In the genomic region with DNA sequence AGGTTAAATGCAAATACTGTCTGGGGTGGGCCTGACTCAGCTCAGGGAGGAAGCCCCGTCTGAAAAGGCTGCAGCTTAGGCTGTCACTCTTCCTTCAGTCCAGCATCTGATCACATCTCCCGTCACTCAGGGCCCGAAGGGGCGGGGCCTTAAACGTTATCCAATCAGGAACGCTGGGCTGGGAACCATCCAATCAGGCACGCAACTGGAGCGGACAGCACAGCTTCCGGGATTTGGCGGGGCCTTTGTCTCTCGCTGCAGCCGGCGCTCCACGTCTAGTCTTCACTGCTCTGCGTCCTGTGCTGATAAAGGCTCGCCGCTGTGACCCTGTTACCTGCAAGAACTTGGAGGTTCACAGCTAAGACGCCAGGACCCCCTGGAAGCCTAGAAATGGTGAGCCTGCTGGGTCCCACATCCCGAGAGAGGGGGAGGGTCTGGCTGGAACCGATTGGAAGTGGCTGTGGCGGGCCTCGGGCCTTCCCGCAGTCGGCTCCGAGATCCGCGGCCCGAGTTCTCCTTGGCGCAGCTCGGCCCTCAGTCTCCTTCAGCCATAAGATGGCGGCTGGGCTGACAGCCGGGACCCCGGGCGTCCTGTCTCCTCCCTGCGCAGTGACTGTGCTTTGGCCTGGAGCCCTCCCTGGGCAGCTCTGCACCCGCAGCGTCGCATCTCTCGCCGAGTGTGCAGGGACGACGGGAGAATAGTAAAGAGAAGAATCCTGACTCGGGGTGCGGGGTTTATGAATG, we compare ENCODE assay signal across 1 cellular context.
TF ChIP-seq lines count a peak whose summit lies in the region.

Gene ZNF92 (plus strand): TSS at position 248 of the 744 bp plus-strand sequence. CDS start 143 bp downstream, at position 391.

TF ChIP-seq in K562, 482 proteins besides CTCF, POLR2A, EP300 and RAD21 (continued from another document):
- TF ChIP-seq, protein P1, sequence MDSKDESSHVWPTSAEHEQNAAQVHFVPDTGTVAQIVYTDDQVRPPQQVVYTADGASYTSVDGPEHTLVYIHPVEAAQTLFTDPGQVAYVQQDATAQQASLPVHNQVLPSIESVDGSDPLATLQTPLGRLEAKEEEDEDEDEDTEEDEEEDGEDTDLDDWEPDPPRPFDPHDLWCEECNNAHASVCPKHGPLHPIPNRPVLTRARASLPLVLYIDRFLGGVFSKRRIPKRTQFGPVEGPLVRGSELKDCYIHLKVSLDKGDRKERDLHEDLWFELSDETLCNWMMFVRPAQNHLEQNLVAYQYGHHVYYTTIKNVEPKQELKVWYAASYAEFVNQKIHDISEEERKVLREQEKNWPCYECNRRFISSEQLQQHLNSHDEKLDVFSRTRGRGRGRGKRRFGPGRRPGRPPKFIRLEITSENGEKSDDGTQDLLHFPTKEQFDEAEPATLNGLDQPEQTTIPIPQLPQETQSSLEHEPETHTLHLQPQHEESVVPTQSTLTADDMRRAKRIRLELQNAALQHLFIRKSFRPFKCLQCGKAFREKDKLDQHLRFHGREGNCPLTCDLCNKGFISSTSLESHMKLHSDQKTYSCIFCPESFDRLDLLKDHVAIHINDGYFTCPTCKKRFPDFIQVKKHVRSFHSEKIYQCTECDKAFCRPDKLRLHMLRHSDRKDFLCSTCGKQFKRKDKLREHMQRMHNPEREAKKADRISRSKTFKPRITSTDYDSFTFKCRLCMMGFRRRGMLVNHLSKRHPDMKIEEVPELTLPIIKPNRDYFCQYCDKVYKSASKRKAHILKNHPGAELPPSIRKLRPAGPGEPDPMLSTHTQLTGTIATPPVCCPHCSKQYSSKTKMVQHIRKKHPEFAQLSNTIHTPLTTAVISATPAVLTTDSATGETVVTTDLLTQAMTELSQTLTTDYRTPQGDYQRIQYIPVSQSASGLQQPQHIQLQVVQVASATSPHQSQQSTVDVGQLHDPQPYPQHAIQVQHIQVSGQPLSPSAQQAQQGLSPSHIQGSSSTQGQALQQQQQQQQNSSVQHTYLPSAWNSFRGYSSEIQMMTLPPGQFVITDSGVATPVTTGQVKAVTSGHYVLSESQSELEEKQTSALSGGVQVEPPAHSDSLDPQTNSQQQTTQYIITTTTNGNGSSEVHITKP (IDR thresholded peaks at IDR 0.05; ENCODE audit: partially characterized antibody) = no peak
- TF ChIP-seq MCM3 (IDR thresholded peaks at IDR 0.05) (no peak), ZNF354B (CRISPR knock-in tag; IDR thresholded peaks at IDR 0.05) (no peak), LCOR (CRISPR knock-in tag; IDR thresholded peaks at IDR 0.05) (0 out of 2 replicates have a peak, but pooled peaks have one; percentile 63), RUNX1 (IDR thresholded peaks at IDR 0.05; ENCODE audit: low read depth) (no peak), SRSF3 (IDR thresholded peaks at IDR 0.05; ENCODE audit: insufficient read depth, low read length) (no peak), ZNF707 (CRISPR knock-in tag; conservative IDR thresholded peaks at IDR 0.05) (no peak)
